ENCODE assay signal across 26 cellular contexts in genomic region chr5:154607746-154608145, GRCh38.
"Had no signal": no experiment of that assay in that cellular context is flagged by ENCODE, and none has a peak within 500 bp of the region (broad histone marks: within the 10 kb centered on the region; RNA-seq: fewer than 3 reads in every experiment).

No MANE protein-coding gene starts in this region.

- H3K27me3 ChIP-seq: testis had no signal

- H3K9me3 ChIP-seq: esophagus muscularis mucosa, gastroesophageal sphincter, heart left ventricle, left lung, neutrophil, testis, tibial artery, upper lobe of left lung had no signal

- H3K36me3 ChIP-seq: esophagus muscularis mucosa, gastroesophageal sphincter, heart left ventricle, left lung, neutrophil, tibial artery, upper lobe of left lung had no signal

- H3K4me1 ChIP-seq: foreskin keratinocyte, parathyroid adenoma, testis had no signal

- H3K27ac ChIP-seq: coronary artery, esophagus muscularis mucosa, foreskin keratinocyte, gastroesophageal sphincter, heart left ventricle, hepatocyte, left lung, neutrophil, parathyroid adenoma, testis, tibial artery, upper lobe of left lung had no signal

- H3K4me3 ChIP-seq: coronary artery, esophagus muscularis mucosa, gastroesophageal sphincter, heart left ventricle, hepatocyte, left lung, smooth muscle cell, testis, tibial artery, upper lobe of left lung had no signal

- H2AFZ ChIP-seq: hepatocyte, parathyroid adenoma had no signal

- DNase-seq: dermis blood vessel endothelial cell; effector memory CD4-positive, alpha-beta T cell; foreskin keratinocyte; heart left ventricle; left cardiac atrium; left lung; mesenchymal stem cell; naive thymus-derived CD8-positive, alpha-beta T cell; nephron progenitor cell; stimulated activated CD4-positive, alpha-beta T cell treated with anti-CD3 and anti-CD28 coated beads, Interleukin-12 subunit alpha, Interleukin-12 subunit beta, amount 100 ng/mL, for 4 hours; stimulated activated CD4-positive, alpha-beta T cell treated with anti-CD3 and anti-CD28 coated beads, Interleukin-1b, Interleukin-23, amount 100 ng/mL, for 48 hours; stimulated activated CD4-positive, alpha-beta T cell treated with anti-CD3 and anti-CD28 coated beads, Interleukin-4, amount 100 ng/mL, for 1 hour; stimulated activated CD8-positive, alpha-beta memory T cell treated with anti-CD3 and anti-CD28 coated beads, Interleukin-4, amount 100 ng/mL, for 48 hours; stimulated activated naive CD4-positive, alpha-beta T cell treated with Interleukin-2 at 50 U/mL for 16 hours; substantia nigra; testis; upper lobe of left lung had no signal

- ATAC-seq: foreskin keratinocyte; gastroesophageal sphincter; heart left ventricle; left cardiac atrium; left lung; naive thymus-derived CD8-positive, alpha-beta T cell; sciatic nerve had no signal

- H3K9ac ChIP-seq: parathyroid adenoma had no signal

- H3K79me2 ChIP-seq: hepatocyte, parathyroid adenoma had no signal

- H3K4me2 ChIP-seq: hepatocyte, smooth muscle cell had no signal
